ENCODE assay signal across 9 cellular contexts in the genomic region with DNA sequence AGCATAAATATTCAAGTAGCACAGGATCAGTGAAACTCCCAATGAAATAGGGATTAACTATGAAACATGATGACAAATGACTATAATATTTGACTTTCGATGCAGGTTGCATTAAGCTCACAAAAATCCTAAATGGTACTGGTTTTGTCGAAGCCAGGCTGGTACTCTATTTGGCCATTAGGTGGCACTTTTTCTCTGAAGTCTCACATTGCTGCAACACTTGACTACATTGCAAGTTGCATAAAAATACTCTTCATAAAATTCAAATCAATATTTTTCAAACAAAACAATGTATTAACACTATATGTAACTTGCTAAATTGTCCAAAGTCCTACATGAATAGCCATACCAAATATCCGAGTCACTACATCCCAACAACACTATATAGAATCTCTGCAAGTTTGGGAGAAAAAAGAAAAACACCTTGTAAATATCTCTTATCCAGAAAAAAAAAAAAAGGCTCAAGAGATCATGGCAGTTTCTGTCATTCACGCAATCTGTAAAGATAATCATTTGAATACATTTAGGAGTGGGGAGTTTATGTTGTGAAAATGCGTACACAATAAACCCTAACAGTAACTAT. TPM values are rescaled to one million over a fixed set of nuclear protein-coding genes. Genes with fewer than 3 reads are reported as not detected.
A peak's percentile ranks its signal among the peaks of the same experiment; 100 is the strongest.
DNase-seq lines count a peak whose midpoint lies in the region; ATAC-seq, FAIRE-seq and TF ChIP-seq lines count a peak whose summit lies in the region.
"Had no signal": no experiment of that assay in that cellular context is flagged by ENCODE, and none has a peak within 500 bp of the region (broad histone marks: within the 10 kb centered on the region; RNA-seq: fewer than 3 reads in every experiment).

No MANE protein-coding gene starts in this region.

- H2BK20ac ChIP-seq in H1 (ENCODE audit: low read length) = no peak overlapping the region

- H3K27ac ChIP-seq in Panc1 (ENCODE audit: low read length) (peak overlapping the region; percentile 80), H1 (ENCODE audit: low read depth, low read length) (no peak overlapping the region), mesenchymal stem cell (ENCODE audit: low read length, poor library complexity, severe bottlenecking) (no peak overlapping the region)

- H2BK120ac ChIP-seq in H1 (replicated peaks; ENCODE audit: low read depth, low read length) = no peak overlapping the region
- H2BK120ac ChIP-seq in mesenchymal stem cell (ENCODE audit: low read depth, low read length) = no peak overlapping the region

- H3K79me1 ChIP-seq in H1 (ENCODE audit: low read depth, low read length) (no peaks in the 10 kb centered on the region), mesenchymal stem cell (replicated peaks; ENCODE audit: low read length, poor library complexity, severe bottlenecking) (peaks cover 5% of the 10 kb centered on the region)

- H3K27me3 Mint-ChIP-seq in activated naive CD4-positive, alpha-beta T cell treated with anti-CD3 and anti-CD28 coated beads for 36 hours (ENCODE audit: low read depth) = no peaks in the 10 kb centered on the region
- H3K27me3 Mint-ChIP-seq in activated T-helper 2 cell treated with anti-CD3 and anti-CD28 coated beads, Interferon-gamma antibody, Interleukin-2, Interleukin-4, amounts not matched to agents 10 μg/mL and 5 μg/mL and 100 μg/mL, durations not matched to agents 14 hours and 24 hours and 36 hours (ENCODE audit: low read depth) = no peaks in the 10 kb centered on the region
- H3K27me3 Mint-ChIP-seq: central memory CD8-positive, alpha-beta T cell had no signal

- no peak overlapping the region for H4K5ac ChIP-seq in H1 (ENCODE audit: insufficient read length, low read depth, low read length)

- peaks cover 14% of the 10 kb centered on the region for H3K4me1 Mint-ChIP-seq in activated naive CD4-positive, alpha-beta T cell treated with anti-CD3 and anti-CD28 coated beads for 36 hours (ENCODE audit: low read depth)
- H3K4me1 Mint-ChIP-seq in activated T-helper 2 cell treated with anti-CD3 and anti-CD28 coated beads, Interferon-gamma antibody, Interleukin-2, Interleukin-4, amounts not matched to agents 10 μg/mL and 5 μg/mL and 100 μg/mL, durations not matched to agents 14 hours and 24 hours and 36 hours (ENCODE audit: low read depth) = peaks cover 23% of the 10 kb centered on the region
- H3K4me1 Mint-ChIP-seq: central memory CD8-positive, alpha-beta T cell had no signal

- intact Hi-C loops in activated naive CD4-positive, alpha-beta T cell treated with anti-CD3 and anti-CD28 coated beads for 36 hours (cut with micrococcal nuclease) = loop anchor here (1.0 to 5.0 kb wide), 4 partner anchors 9 to 559 kb away; partner anchors contain the start of gene RTTN
- intact Hi-C loops in Panc1 (cut with micrococcal nuclease; ENCODE audit: unreplicated experiment) = loop anchor here (2.0 to 5.0 kb wide), 2 partner anchors 96 to 259 kb away; no protein-coding TSS in a partner anchor
- intact Hi-C loops in activated T-helper 2 cell treated with anti-CD3 and anti-CD28 coated beads, Interferon-gamma antibody, Interleukin-2, Interleukin-4, amounts not matched to agents 10 μg/mL and 5 μg/mL and 100 μg/mL, durations not matched to agents 14 hours and 24 hours and 36 hours (cut with micrococcal nuclease) = loop anchor here (1.0 to 2.0 kb wide), 2 partner anchors 238 to 259 kb away; no protein-coding TSS in a partner anchor

- no peak overlapping the region for H3K27ac Mint-ChIP-seq in activated naive CD4-positive, alpha-beta T cell treated with anti-CD3 and anti-CD28 coated beads for 36 hours
- no peak overlapping the region for H3K27ac Mint-ChIP-seq in activated T-helper 2 cell treated with anti-CD3 and anti-CD28 coated beads, Interferon-gamma antibody, Interleukin-2, Interleukin-4, amounts not matched to agents 10 μg/mL and 5 μg/mL and 100 μg/mL, durations not matched to agents 14 hours and 24 hours and 36 hours

- no peaks in the 10 kb centered on the region for H3K79me2 ChIP-seq in H1 (ENCODE audit: control insufficient read depth in 1 of 2, insufficient read depth in 2 of 2, low read length in 2 of 2)

- H3K27me3 ChIP-seq in Panc1 (ENCODE audit: control insufficient read depth, insufficient read depth, low read length) (no peaks in the 10 kb centered on the region), H1 (replicated peaks in 1 of 4; ENCODE audit: control insufficient read depth in 3 of 4, extremely low read depth in 1 of 4, insufficient read depth in 3 of 4, low read length in 3 of 4) (peaks cover 0 to 1% (median 0%) of the 10 kb centered on the region in 4 experiments; a peak in 1 of 7 replicates), mesenchymal stem cell (ENCODE audit: control insufficient read depth in 1 of 2, insufficient read depth in 1 of 2, low read length in 2 of 2) (no peaks in the 10 kb centered on the region)

- no peak overlapping the region for H3K4me2 ChIP-seq in H1 (ENCODE audit: insufficient read depth in 1 of 2, low read depth in 2 of 2, low read length in 2 of 2)
- H3K4me2 ChIP-seq in mesenchymal stem cell (ENCODE audit: low read length, poor library complexity, severe bottlenecking) = no peak overlapping the region

- no peak overlapping the region for H2BK15ac ChIP-seq in H1 (ENCODE audit: low read length)
- no peak overlapping the region for H2BK15ac ChIP-seq in mesenchymal stem cell (ENCODE audit: low read depth, poor library complexity, severe bottlenecking)

- H3K56ac ChIP-seq in H1 (replicated peaks; ENCODE audit: insufficient read length, low read depth, low read length) = no peak overlapping the region

- no peak overlapping the region for H3K9ac ChIP-seq in H1 (replicated peaks in 1 of 4; ENCODE audit: extremely low read depth in 1 of 4, low read depth in 3 of 4, low read length in 3 of 4)
- H3K9ac ChIP-seq in mesenchymal stem cell (ENCODE audit: low read length) = peak overlapping the region; percentile 10

- peaks cover 0 to 3% of the 10 kb centered on the region in 2 experiments for H4K20me1 ChIP-seq in H1 (replicated peaks in 1 of 2; ENCODE audit: control insufficient read depth in 1 of 2, insufficient read depth in 2 of 2, low read length in 2 of 2)

- TF ChIP-seq CTCF in Panc1 (IDR thresholded peaks at IDR 0.05) = peak; percentile 57; the same call in 1 of the 2 replicates
- peak in 2 of 3 experiments; percentile 71 to 73; a peak in 3 of 4 replicates for TF ChIP-seq CTCF in H1 (IDR thresholded peaks at IDR 0.05; ENCODE audit: control extremely low read depth in 1 of 3, insufficient read depth in 1 of 3, low read depth in 1 of 3, low read length in 3 of 3)

- peaks cover 35% of the 10 kb centered on the region for H3K36me3 Mint-ChIP-seq in activated naive CD4-positive, alpha-beta T cell treated with anti-CD3 and anti-CD28 coated beads for 36 hours (ENCODE audit: low read depth)
- H3K36me3 Mint-ChIP-seq in activated T-helper 2 cell treated with anti-CD3 and anti-CD28 coated beads, Interferon-gamma antibody, Interleukin-2, Interleukin-4, amounts not matched to agents 10 μg/mL and 5 μg/mL and 100 μg/mL, durations not matched to agents 14 hours and 24 hours and 36 hours (ENCODE audit: low read depth) = peaks cover 67% of the 10 kb centered on the region

- BruUV-seq in Panc1 (replicated peaks; lab: Mats Ljungman, UMichigan) = no TSS peak

- no peak overlapping the region for H4K8ac ChIP-seq in H1 (ENCODE audit: extremely low read depth, insufficient read depth, low read length)
- H4K8ac ChIP-seq in mesenchymal stem cell (ENCODE audit: low read length) = no peak overlapping the region

- H2BK5ac ChIP-seq in H1 (ENCODE audit: low read depth, low read length) = no peak overlapping the region
- H2BK5ac ChIP-seq in mesenchymal stem cell (ENCODE audit: low read depth, low read length, poor library complexity, severe bottlenecking) = no peak overlapping the region

- no peaks in the 10 kb centered on the region for H3K9me3 Mint-ChIP-seq in activated naive CD4-positive, alpha-beta T cell treated with anti-CD3 and anti-CD28 coated beads for 36 hours
- no peaks in the 10 kb centered on the region for H3K9me3 Mint-ChIP-seq in activated T-helper 2 cell treated with anti-CD3 and anti-CD28 coated beads, Interferon-gamma antibody, Interleukin-2, Interleukin-4, amounts not matched to agents 10 μg/mL and 5 μg/mL and 100 μg/mL, durations not matched to agents 14 hours and 24 hours and 36 hours
- H3K9me3 Mint-ChIP-seq: central memory CD8-positive, alpha-beta T cell had no signal

- no peak overlapping the region for H3K4me3 ChIP-seq in Panc1 (ENCODE audit: low read depth in 2 of 2, low read length in 2 of 2)
- H3K4me3 ChIP-seq in H1 (ENCODE audit: extremely low read depth in 1 of 4, insufficient read depth in 2 of 4, low read depth in 3 of 4, low read length in 4 of 4) = no peak overlapping the region
- no peak overlapping the region for H3K4me3 ChIP-seq in mesenchymal stem cell (ENCODE audit: insufficient read depth in 1 of 2, low read depth in 1 of 2, low read length in 2 of 2)

- H3K4me3 Mint-ChIP-seq in activated naive CD4-positive, alpha-beta T cell treated with anti-CD3 and anti-CD28 coated beads for 36 hours = no peak overlapping the region
- no peak overlapping the region for H3K4me3 Mint-ChIP-seq in activated T-helper 2 cell treated with anti-CD3 and anti-CD28 coated beads, Interferon-gamma antibody, Interleukin-2, Interleukin-4, amounts not matched to agents 10 μg/mL and 5 μg/mL and 100 μg/mL, durations not matched to agents 14 hours and 24 hours and 36 hours (ENCODE audit: low read depth)
- H3K4me3 Mint-ChIP-seq: central memory CD8-positive, alpha-beta T cell had no signal

- CTCF ChIA-PET in activated naive CD4-positive, alpha-beta T cell treated with anti-CD3 and anti-CD28 coated beads for 36 hours (lab: Charles Lee) = interaction anchor here (0.7 to 3.9 kb wide), 14 partner anchors 9 to 259 kb away, joined by 3 to 63 read pairs (median 4); no protein-coding TSS in a partner anchor
- CTCF ChIA-PET in Panc1 (lab: Charles Lee) (interaction anchor here (0.5 to 1.9 kb wide), 5 partner anchors 125 to 587 kb away, joined by 5 to 15 read pairs (median 8); no protein-coding TSS in a partner anchor), H1 (lab: Charles Lee; ENCODE audit: partially characterized antibody) (interaction anchor here (0.6 to 4.1 kb wide), 35 partner anchors 9 to 257 kb away, joined by 3 to 84 read pairs (median 4); partner anchors contain the start of gene RTTN)

- H3K36me3 ChIP-seq in Panc1 (ENCODE audit: control insufficient read depth, insufficient read depth, low read length) = peaks cover 14% of the 10 kb centered on the region; the same call in 1 of the 2 replicates
- H3K36me3 ChIP-seq in H1 (ENCODE audit: control insufficient read depth in 2 of 4, insufficient read depth in 4 of 4, low read length in 3 of 4) = peaks cover 0 to 41% (median 20%) of the 10 kb centered on the region in 4 experiments
- H3K36me3 ChIP-seq in mesenchymal stem cell (ENCODE audit: control insufficient read depth in 1 of 2, insufficient read depth in 2 of 2, low read depth in 1 of 2, low read length in 2 of 2) = peaks cover 3 to 64% of the 10 kb centered on the region in 2 experiments

- H3K4ac ChIP-seq in H1 (replicated peaks; ENCODE audit: insufficient read length, low read depth, low read length) (no peak overlapping the region), mesenchymal stem cell (ENCODE audit: low read depth in 1 of 2, low read length in 2 of 2) (no peak overlapping the region)

- ATAC-seq in HG03520 (IDR thresholded peaks at IDR 0.05; ENCODE audit: unreplicated experiment) (peak; percentile 33), Panc1 (no peak)

- no peaks in the 10 kb centered on the region; the same call in 1 of the 2 replicates for H3K23me2 ChIP-seq in H1 (ENCODE audit: low read depth, low read length)

- H3K9me3 ChIP-seq in Panc1 (ENCODE audit: control insufficient read depth, insufficient read depth, low read depth, low read length) (no peaks in the 10 kb centered on the region), H1 (ENCODE audit: insufficient read depth in 2 of 2, low read depth in 1 of 2, low read length in 1 of 2) (no peaks in the 10 kb centered on the region), mesenchymal stem cell (ENCODE audit: control insufficient read depth, low read length) (no peaks in the 10 kb centered on the region)

- 90% methylated on average over 5 of the region's 5 CpGs; no CpG with 5 or more reads in 1 of the 2 experiments for WGBS in H1 (ENCODE audit: extremely low coverage in 1 of 2, insufficient coverage in 1 of 2, insufficient read length in 1 of 2, insufficient replicate concordance in 2 of 2, low coverage in 1 of 2, low lambda C conversion rate in 2 of 2, missing lambda C conversion rate in 1 of 2), 2 experiments
- WGBS in mesenchymal stem cell = 88% methylated on average over 3 of the region's 5 CpGs

- DNase-seq in activated naive CD4-positive, alpha-beta T cell treated with anti-CD3 and anti-CD28 coated beads for 36 hours = peak; percentile 31
- DNase-seq in activated naive CD4-positive, alpha-beta T cell (lab: John Stamatoyannopoulos, UW) = no peak
- no peak for DNase-seq in Panc1 (ENCODE audit: low read depth, low spot score)
- no peak for DNase-seq in H1 (ENCODE audit: low read depth in 1 of 2, low spot score in 2 of 2)
- DNase-seq in mesenchymal stem cell = peak; percentile 57
- no peak for DNase-seq in ureter (ENCODE audit: low spot score)
- DNase-seq in activated T-helper 2 cell treated with anti-CD3 and anti-CD28 coated beads, Interferon-gamma antibody, Interleukin-2, Interleukin-4, amounts not matched to agents 10 μg/mL and 5 μg/mL and 100 μg/mL, durations not matched to agents 14 hours and 24 hours and 36 hours (ENCODE audit: low spot score) = no peak

- in situ Hi-C loops in Panc1 (cut with HindIII; ENCODE audit: low pct_unique_long_range_greater_than_20kb, low sequenced_read_pairs) = no loop called here

- peaks cover 22% of the 10 kb centered on the region for H3K4me1 ChIP-seq in Panc1 (ENCODE audit: control insufficient read depth, insufficient read depth, low read length)
- no peaks in the 10 kb centered on the region for H3K4me1 ChIP-seq in H1 (replicated peaks in 1 of 4; ENCODE audit: control insufficient read depth in 3 of 4, insufficient read depth in 4 of 4, low read length in 3 of 4)
- no peaks in the 10 kb centered on the region for H3K4me1 ChIP-seq in mesenchymal stem cell (ENCODE audit: control insufficient read depth, insufficient read depth, low read depth, low read length)

- peak; percentile 50 for FAIRE-seq in H1 (lab: Jason Lieb, UNC)

- H3K18ac ChIP-seq in H1 (ENCODE audit: extremely low read depth, low read length) (no peak overlapping the region), mesenchymal stem cell (ENCODE audit: low read depth in 1 of 2, low read length in 2 of 2) (no peak overlapping the region)

- H3K14ac ChIP-seq in H1 (ENCODE audit: insufficient read length) (no peak overlapping the region), mesenchymal stem cell (ENCODE audit: low read length in 2 of 2) (no peak overlapping the region)

- H2BK12ac ChIP-seq in H1 (ENCODE audit: low read depth, low read length) = no peak overlapping the region
- no peak overlapping the region for H2BK12ac ChIP-seq in mesenchymal stem cell (ENCODE audit: low read length in 2 of 2)

- TF ChIP-seq EP300 in H1 (IDR thresholded peaks at IDR 0.05; ENCODE audit: borderline replicate concordance in 1 of 2, low read depth in 2 of 2, low read length in 2 of 2) = no peak

- H3K23ac ChIP-seq in H1 (ENCODE audit: insufficient read length) (no peak overlapping the region), mesenchymal stem cell (ENCODE audit: low read length in 2 of 2) (no peak overlapping the region)

- peak; percentile 76 to 81 for TF ChIP-seq RAD21 in H1 (IDR thresholded peaks at IDR 0.05 in 1 of 2, conservative IDR thresholded peaks at IDR 0.05 in 1 of 2; ENCODE audit: low read depth in 2 of 2, low read length in 2 of 2)

- POLR2A ChIA-PET in Panc1 (lab: Charles Lee) = no interaction called here
- POLR2A ChIA-PET in H1 (lab: Charles Lee; ENCODE audit: partially characterized antibody) = no interaction called here

- TF ChIP-seq POLR2A in H1 (IDR thresholded peaks at IDR 0.05; ENCODE audit: control extremely low read depth in 1 of 2, low read depth in 2 of 2, low read length in 2 of 2) = no peak

- H2AFZ ChIP-seq in H1 (ENCODE audit: low read length) (no peak overlapping the region), mesenchymal stem cell (ENCODE audit: low read depth, low read length) (no peak overlapping the region)

- H4K91ac ChIP-seq in H1 (replicated peaks; ENCODE audit: insufficient read length, low read length) = no peak overlapping the region
- no peak overlapping the region for H4K91ac ChIP-seq in mesenchymal stem cell (ENCODE audit: low read length)

- H2AK5ac ChIP-seq in H1 (ENCODE audit: low read depth, low read length) (no peak overlapping the region), mesenchymal stem cell (ENCODE audit: low read length, severe bottlenecking) (no peak overlapping the region)

RNA-seq across cellular contexts. Expression of gene RTTN, which starts 9.5 kb away (rescaled TPM):
- 10 to 100 TPM; 30.2 to 32.0 TPM for total RNA-seq in activated naive CD4-positive, alpha-beta T cell treated with anti-CD3 and anti-CD28 coated beads for 36 hours
- total RNA-seq in Panc1 (2021; ENCODE audit: unreplicated experiment) (16.9 TPM), ureter (15.7 TPM)
- 3.6 TPM for polyA plus RNA-seq in Panc1 (2012; ENCODE audit: insufficient read length)
- 20.3 and 21.4 TPM in 2 replicates for total RNA-seq in H1 (2021; fragmentation: NEBNext Ultra II Directional; extraction: Animal tissue kit (Norgen Biotek cat#: 25700))
- polyA plus RNA-seq in H1 (2011; rRNA removed) = 6.5 and 9.1 TPM in 2 replicates
- 9.2 TPM for polyA plus RNA-seq in H1 (2011; cell fraction: cytosol; rRNA removed)
- 22.1 TPM for polyA plus RNA-seq in H1 (2011; cell fraction: nucleus; rRNA removed)
- 9.9 to 10.1 TPM (median 10.0 TPM) in 4 replicates for polyA plus RNA-seq in H1 (2012, experiment 1 of 2)
- polyA plus RNA-seq in H1 (2012, experiment 2 of 2) = 1.4 TPM
- 9.9 TPM for polyA plus RNA-seq in H1 (2013, experiment 1 of 2)
- polyA plus RNA-seq in H1 (2013, experiment 2 of 2) = 8.9 TPM
- 47.7 and 62.9 TPM in 2 replicates for polyA minus RNA-seq in H1 (2011; rRNA and poly(A)+ RNA removed)
- polyA minus RNA-seq in H1 (2011; cell fraction: cytosol; rRNA and poly(A)+ RNA removed) = 16.4 TPM
- polyA minus RNA-seq in H1 (2011; cell fraction: nucleus; rRNA and poly(A)+ RNA removed) = 161 TPM
- polyA plus RNA-seq in mesenchymal stem cell (2013, experiment 1 of 2) = 3.3 TPM
- 3.1 TPM for polyA plus RNA-seq in mesenchymal stem cell (2013, experiment 2 of 2)
- total RNA-seq in activated T-helper 2 cell treated with anti-CD3 and anti-CD28 coated beads, Interferon-gamma antibody, Interleukin-2, Interleukin-4, amounts not matched to agents 10 μg/mL and 5 μg/mL and 100 μg/mL, durations not matched to agents 14 hours and 24 hours and 36 hours = 21.0 and 25.2 TPM in 2 replicates

Comparison
In these comparisons a context has a peak if more than half of its experiments do, and no peak if none do; other contexts are left out.
1. DNase-seq: peak in activated naive CD4-positive, alpha-beta T cell treated with anti-CD3 and anti-CD28 coated beads for 36 hours (single experiment) and mesenchymal stem cell (single experiment); none in activated naive CD4-positive, alpha-beta T cell (0 of 4), Panc1 (single experiment), H1 (0 of 2), ureter (single experiment) and activated T-helper 2 cell treated with anti-CD3 and anti-CD28 coated beads, Interferon-gamma antibody, Interleukin-2, Interleukin-4, amounts not matched to agents 10 μg/mL and 5 μg/mL and 100 μg/mL, durations not matched to agents 14 hours and 24 hours and 36 hours (single experiment).